ENCODE assay signal across 23 cellular contexts in genomic region chr12:85550924-85551323, GRCh38.
DNase-seq lines count a peak whose midpoint lies in the region; ATAC-seq and TF ChIP-seq lines count a peak whose summit lies in the region.
"Had no signal": no experiment of that assay in that cellular context is flagged by ENCODE, and none has a peak within 500 bp of the region (broad histone marks: within the 10 kb centered on the region; RNA-seq: fewer than 3 reads in every experiment).

No MANE protein-coding gene starts in this region.

- no CpG with 5 or more reads among the region's 2 CpGs for WGBS in iPS DF 6.9 (ENCODE audit: insufficient coverage, insufficient read length)
- whole genome bisulfite sequencing in neuronal stem cell (ENCODE audit: extremely low coverage in 2 of 2, insufficient read length in 2 of 2, insufficient replicate concordance in 1 of 2), 2 donors, result no CpG with 5 or more reads among the region's 2 CpGs

- ATAC-seq in WTC11, result peak; percentile 87
- no peak for ATAC-seq in HG03097 (IDR thresholded peaks at IDR 0.05; ENCODE audit: low FRiP score, unreplicated experiment)
- ATAC-seq: GM12878 had no signal

- H2BK15ac ChIP-seq in neuronal stem cell (ENCODE audit: low read length), result no peak overlapping the region

- no peak overlapping the region for H4K91ac ChIP-seq in neuronal stem cell (ENCODE audit: low read depth, low read length, poor library complexity)

- no peak overlapping the region for H2BK12ac ChIP-seq in neuronal stem cell (ENCODE audit: low read length)

- H3K27ac Mint-ChIP-seq in WTC11, result peak overlapping the region; percentile 100
- H3K27ac Mint-ChIP-seq: CD4-positive, CD25-positive, alpha-beta regulatory T cell had no signal

- H3K36me3 ChIP-seq in HUES6 (ENCODE audit: control insufficient read depth, insufficient read depth, low read length), result no peaks in the 10 kb centered on the region
- H3K36me3 ChIP-seq in iPS DF 6.9 (ENCODE audit: control insufficient read depth, insufficient read depth, low read length), result no peaks in the 10 kb centered on the region
- no peaks in the 10 kb centered on the region for H3K36me3 ChIP-seq in neuronal stem cell (replicated peaks in 1 of 2; ENCODE audit: control insufficient read depth in 2 of 2, insufficient read depth in 2 of 2, low read length in 2 of 2)
- H3K36me3 ChIP-seq: MG63 had no signal

- H2AFZ ChIP-seq in neuronal stem cell (ENCODE audit: low read length), result peak overlapping the region; percentile 61

- CTCF ChIA-PET in WTC11 (lab: Charles Lee), result interaction anchor here (1.4 kb wide), 1 partner anchor 83 kb away, joined by 4 read pairs; no protein-coding TSS in a partner anchor

- H3K9ac ChIP-seq in HUES6 (ENCODE audit: low read length) (no peak overlapping the region), neuronal stem cell (ENCODE audit: low read depth, low read length, poor library complexity) (no peak overlapping the region)
- H3K9ac ChIP-seq: SK-N-SH had no signal

- H3K27ac ChIP-seq in HUES6 (ENCODE audit: low read depth, low read length), result peak overlapping the region; percentile 51; the same call in 1 of the 2 replicates
- H3K27ac ChIP-seq in iPS DF 6.9 (ENCODE audit: low read length), result peak overlapping the region; percentile 83
- H3K27ac ChIP-seq in neuronal stem cell (replicated peaks; ENCODE audit: low read length), result no peak overlapping the region
- H3K27ac ChIP-seq: HL-60, RWPE1 had no signal

- no peak overlapping the region for H3K4me2 ChIP-seq in neuronal stem cell (ENCODE audit: insufficient read depth, low read length, poor library complexity, severe bottlenecking)
- H3K4me2 ChIP-seq: SK-N-SH had no signal

- no peak overlapping the region for H2BK120ac ChIP-seq in neuronal stem cell (ENCODE audit: low read depth, low read length)

- H3K14ac ChIP-seq in neuronal stem cell (ENCODE audit: low read length), result no peak overlapping the region

- no peaks in the 10 kb centered on the region for H3K9me3 ChIP-seq in HUES6 (ENCODE audit: control insufficient read depth, insufficient read depth, low read depth, low read length)
- H3K9me3 ChIP-seq in iPS DF 6.9 (ENCODE audit: control insufficient read depth, insufficient read depth, low read length), result no peaks in the 10 kb centered on the region
- H3K9me3 ChIP-seq in neuronal stem cell (replicated peaks in 1 of 2; ENCODE audit: control insufficient read depth in 2 of 2, insufficient read depth in 1 of 2, low read depth in 1 of 2, low read length in 2 of 2), result no peaks in the 10 kb centered on the region
- H3K9me3 ChIP-seq: MG63, SK-N-SH had no signal

- H3K4me1 ChIP-seq in HUES6 (ENCODE audit: control insufficient read depth, insufficient read depth, low read length), result peaks cover 31% of the 10 kb centered on the region
- no peaks in the 10 kb centered on the region; the same call in 1 of the 2 replicates for H3K4me1 ChIP-seq in iPS DF 6.9 (ENCODE audit: control insufficient read depth, insufficient read depth, low read length)
- H3K4me1 ChIP-seq in neuronal stem cell (ENCODE audit: control insufficient read depth in 2 of 2, insufficient read depth in 1 of 2, low read depth in 1 of 2, low read length in 2 of 2), result peaks cover 0 to 3% of the 10 kb centered on the region in 2 donors

- POLR2A ChIA-PET in WTC11 (lab: Charles Lee), result no interaction called here

- no peaks in the 10 kb centered on the region for H3K9me3 Mint-ChIP-seq in WTC11

- no peaks in the 10 kb centered on the region; the same call in 1 of the 2 replicates for H3K27me3 Mint-ChIP-seq in WTC11 (ENCODE audit: low read depth)
- H3K27me3 Mint-ChIP-seq: CD4-positive, CD25-positive, alpha-beta regulatory T cell had no signal

- no peak for DNase-seq in WTC11 (ENCODE audit: low spot score)
- DNase-seq in iPS DF 6.9 (ENCODE audit: low read depth, low spot score), result peak; percentile 11
- no peak for DNase-seq in neuronal stem cell (ENCODE audit: low spot score)
- no peak for DNase-seq in activated gamma-delta T cell (lab: John Stamatoyannopoulos, UW)
- no peak for DNase-seq in HuH-7 (ENCODE audit: low spot score)
- DNase-seq: CD4-positive, CD25-positive, alpha-beta regulatory T cell; DMS79 treated with DMSO at 0.1 percent for 48 hours; HCEC 1CT; Kasumi-1; MG63; NCI-H1417 treated with DMSO at 0.1 percent for 48 hours; NCI-H2029 treated with DMSO at 0.1 percent for 48 hours; NCI-H226; NCI-H510A treated with DMSO at 0.1 percent for 48 hours; NCI-H774; NK-92 treated with Interleukin-12 subunit alpha and Interleukin-12 subunit beta, amount 100 ng/mL, for 24 hours; SIG-M5; SK-N-SH had no signal

- H3K4ac ChIP-seq in neuronal stem cell (ENCODE audit: low read length), result no peak overlapping the region

- H3K23ac ChIP-seq in neuronal stem cell (ENCODE audit: low read depth, low read length, poor library complexity), result no peak overlapping the region

- H3K4me3 ChIP-seq in HUES6 (ENCODE audit: low read depth, low read length) (no peak overlapping the region), iPS DF 6.9 (ENCODE audit: low read length) (no peak overlapping the region), neuronal stem cell (ENCODE audit: low read length in 2 of 2) (no peak overlapping the region)
- H3K4me3 ChIP-seq: GM12878, MG63 had no signal

- H3K36me3 Mint-ChIP-seq in WTC11, result no peaks in the 10 kb centered on the region
- H3K36me3 Mint-ChIP-seq: CD4-positive, CD25-positive, alpha-beta regulatory T cell had no signal

- no peak overlapping the region for H2BK5ac ChIP-seq in neuronal stem cell (ENCODE audit: low read length)

- H3K4me1 Mint-ChIP-seq in WTC11, result peaks cover 50% of the 10 kb centered on the region
- H3K4me1 Mint-ChIP-seq: CD4-positive, CD25-positive, alpha-beta regulatory T cell had no signal

- no peak overlapping the region for H3K18ac ChIP-seq in neuronal stem cell (ENCODE audit: low read length)

- H2AK5ac ChIP-seq in neuronal stem cell (ENCODE audit: low read depth, low read length), result no peak overlapping the region

- no peaks in the 10 kb centered on the region for H3K27me3 ChIP-seq in HUES6 (ENCODE audit: control insufficient read depth, insufficient read depth, low read length)
- no peaks in the 10 kb centered on the region for H3K27me3 ChIP-seq in iPS DF 6.9 (ENCODE audit: control insufficient read depth, insufficient read depth, low read length)
- H3K27me3 ChIP-seq in neuronal stem cell (ENCODE audit: control insufficient read depth in 3 of 3, insufficient read depth in 3 of 3, low read depth in 1 of 3, low read length in 3 of 3), result no peaks in the 10 kb centered on the region
- H3K27me3 ChIP-seq: MG63 had no signal

- H4K8ac ChIP-seq in neuronal stem cell (ENCODE audit: low read depth, low read length), result no peak overlapping the region

- no peaks in the 10 kb centered on the region for H3K79me1 ChIP-seq in neuronal stem cell (ENCODE audit: low read depth, low read length)

- no peak for TF ChIP-seq CTCF in WTC11 (IDR thresholded peaks at IDR 0.05)

- peak overlapping the region; percentile 32; the same call in 1 of the 2 replicates for H3K4me3 Mint-ChIP-seq in WTC11
- H3K4me3 Mint-ChIP-seq: CD4-positive, CD25-positive, alpha-beta regulatory T cell had no signal

TF ChIP-seq in WTC11, 78 proteins besides CTCF, POLR2A, EP300 and RAD21:
- TF ChIP-seq TP53 (CRISPR knock-in tag; IDR thresholded peaks at IDR 0.05), result no peak
- TF ChIP-seq MAX (CRISPR knock-in tag; IDR thresholded peaks at IDR 0.05), result 0 out of 2 replicates have a peak, but pooled peaks have one; percentile 22
- TF ChIP-seq ETV6 (CRISPR knock-in tag; IDR thresholded peaks at IDR 0.05), result 0 out of 2 replicates have a peak, but pooled peaks have one; percentile 30
